In genomic region chr17:8138672-8139371, GRCh38 we compare ENCODE assay signal across 8 cellular contexts. TPM values are rescaled to one million over a fixed set of nuclear protein-coding genes. Genes with fewer than 3 reads are reported as not detected.
DNase-seq lines count a peak whose midpoint lies in the region; TF ChIP-seq lines count a peak whose summit lies in the region.

No MANE protein-coding gene starts in this region.

- H3K36me3 Mint-ChIP-seq in neural progenitor cell, result peaks cover 13% of the 10 kb centered on the region

- H3K9me3 ChIP-seq in neural progenitor cell (ENCODE audit: low read depth), result no peaks in the 10 kb centered on the region

- H3K4me2 ChIP-seq in neural progenitor cell, result peak overlapping the region; percentile 90

- peaks cover 5% of the 10 kb centered on the region for H3K4me1 Mint-ChIP-seq in neural progenitor cell

- peaks cover 5% of the 10 kb centered on the region for H3K27me3 Mint-ChIP-seq in neural progenitor cell (ENCODE audit: insufficient read depth, low read depth)

- peak overlapping the region; percentile 39 for H3K9ac ChIP-seq in neural progenitor cell

- peaks cover 7% of the 10 kb centered on the region for H4K20me1 ChIP-seq in neural progenitor cell (ENCODE audit: low read depth)

- H3K27me3 ChIP-seq in H7 (ENCODE audit: control insufficient read depth, insufficient read depth, low read length), result peaks cover 5% of the 10 kb centered on the region
- peaks cover 16% of the 10 kb centered on the region for H3K27me3 ChIP-seq in neural progenitor cell

- no peak overlapping the region for H3K4me3 Mint-ChIP-seq in neural progenitor cell

- H3F3A ChIP-seq in neural progenitor cell (ENCODE audit: low read depth), result peaks cover 33% of the 10 kb centered on the region

- H3K9me3 Mint-ChIP-seq in neural progenitor cell, result no peaks in the 10 kb centered on the region

- peak overlapping the region; percentile 86 for H3K27ac ChIP-seq in neural progenitor cell

- no peak overlapping the region for H2AFZ ChIP-seq in neural progenitor cell (replicated peaks)

- H3K36me3 ChIP-seq in H7 (replicated peaks; ENCODE audit: control insufficient read depth, insufficient read depth, low read length) (peaks cover 10% of the 10 kb centered on the region), neural progenitor cell (no peaks in the 10 kb centered on the region)

- peaks cover 5% of the 10 kb centered on the region for H3K4me1 ChIP-seq in neural progenitor cell

- no peaks in the 10 kb centered on the region for H3K79me2 ChIP-seq in neural progenitor cell (ENCODE audit: low read depth)

- in situ Hi-C loops in G401 (cut with HindIII; ENCODE audit: low sequenced_read_pairs), result no loop called here

- DNase-seq in G401 (ENCODE audit: low spot score) (peak; percentile 95), H7 (peak; percentile 96), M059J (ENCODE audit: low read depth) (peak; percentile 97), activated gamma-delta T cell (lab: John Stamatoyannopoulos, UW) (peak; percentile 89), foreskin fibroblast (peak; percentile 93 to 98), neural progenitor cell (ENCODE audit: low spot score) (peak; percentile 98), stromal cell of bone marrow (ENCODE audit: low read depth) (peak; percentile 95)

- H3K4me3 ChIP-seq in H7 (ENCODE audit: insufficient read depth, low read depth, low read length) (peak overlapping the region; percentile 57), foreskin fibroblast (ENCODE audit: low read depth in 1 of 2, low read length in 2 of 2) (peak overlapping the region; percentile 53 to 55), neural progenitor cell (peak overlapping the region; percentile 79)

- TF ChIP-seq POLR2A in Raji (IDR thresholded peaks at IDR 0.05; ENCODE audit: insufficient read depth, low read depth, low read length), result peak; percentile 52; the same call in 1 of the 2 replicates

- no peak overlapping the region for H3K27ac Mint-ChIP-seq in neural progenitor cell

- TF ChIP-seq CTCF in foreskin fibroblast (IDR thresholded peaks at IDR 0.05; ENCODE audit: low read depth, low read length), result peak; percentile 87
- TF ChIP-seq CTCF in neural progenitor cell (IDR thresholded peaks at IDR 0.05), result peak; percentile 87

RNA-seq across cellular contexts. Expression of gene PER1, which starts 13.4 kb away (rescaled TPM):
- total RNA-seq in G401 (2014; rRNA removed; shearing (Covaris generic)), result 29.0 and 34.0 TPM in 2 replicates
- 19.2 and 32.4 TPM in 2 replicates for total RNA-seq in H7 (2014; rRNA removed; shearing (Covaris generic))
- total RNA-seq in M059J (2014; rRNA removed; shearing (Covaris generic)), result 10.6 and 18.4 TPM in 2 replicates
- total RNA-seq in neural progenitor cell (ENCODE audit: low replicate concordance), result 3.2 and 11.4 TPM in 2 replicates

RNA-seq across cellular contexts. Expression of gene HES7, which starts 14.9 kb away (rescaled TPM):
- total RNA-seq in G401 (2014; rRNA removed; shearing (Covaris generic)), result 1.1 and 3.9 TPM in 2 replicates
- total RNA-seq in H7 (2014; rRNA removed; shearing (Covaris generic)), result 1.3 and 2.1 TPM in 2 replicates
- total RNA-seq in M059J (2014; rRNA removed; shearing (Covaris generic)), result 0.22 and 0.94 TPM in 2 replicates
- total RNA-seq in neural progenitor cell (ENCODE audit: low replicate concordance), result 2.0 TPM in 1 of 2 replicates, not detected in the other

RNA-seq across cellular contexts. Expression of gene ALOXE3, which starts 20.5 kb away (rescaled TPM):
- total RNA-seq in G401 (2014; rRNA removed; shearing (Covaris generic)), result 0.85 TPM in 1 of 2 replicates, not detected in the other
- total RNA-seq in H7 (2014; rRNA removed; shearing (Covaris generic)), result not detected in 2 replicates
- 0.44 TPM in 1 of 2 replicates, not detected in the other for total RNA-seq in M059J (2014; rRNA removed; shearing (Covaris generic))
- not detected in 2 replicates for total RNA-seq in neural progenitor cell (ENCODE audit: low replicate concordance)

RNA-seq across cellular contexts. Expression of gene VAMP2, which starts 23.9 kb away (rescaled TPM):
- total RNA-seq in G401 (2014; rRNA removed; shearing (Covaris generic)), result 1.0 and 1.4 TPM in 2 replicates
- total RNA-seq in H7 (2014; rRNA removed; shearing (Covaris generic)), result 7.3 and 10.5 TPM in 2 replicates
- 3.8 and 4.4 TPM in 2 replicates for total RNA-seq in M059J (2014; rRNA removed; shearing (Covaris generic))
- 9.4 and 11.7 TPM in 2 replicates for total RNA-seq in neural progenitor cell (ENCODE audit: low replicate concordance)

RNA-seq across cellular contexts. Expression of gene TMEM107, which starts 37.4 kb away (rescaled TPM):
- 37.8 and 60.6 TPM in 2 replicates for total RNA-seq in G401 (2014; rRNA removed; shearing (Covaris generic))
- 27.7 and 40.7 TPM in 2 replicates for total RNA-seq in H7 (2014; rRNA removed; shearing (Covaris generic))
- total RNA-seq in M059J (2014; rRNA removed; shearing (Covaris generic)), result 27.5 and 31.5 TPM in 2 replicates
- total RNA-seq in neural progenitor cell (ENCODE audit: low replicate concordance), result 26.0 and 45.5 TPM in 2 replicates

Comparison
In these comparisons a context has a peak if more than half of its experiments do, and no peak if none do; other contexts are left out.
1. Peak in every context shown above with its lines: DNase-seq, H3K4me3 ChIP-seq and H3K27ac ChIP-seq.